10 cellular contexts compared by ENCODE assay signal in genomic region chr17:41527076-41528023, GRCh38. TPM values are rescaled to one million over a fixed set of nuclear protein-coding genes. Genes with fewer than 3 reads are reported as not detected.
A peak's percentile ranks its signal among the peaks of the same experiment; 100 is the strongest.
DNase-seq lines count a peak whose midpoint lies in the region; FAIRE-seq and TF ChIP-seq lines count a peak whose summit lies in the region.
"Had no signal": no experiment of that assay in that cellular context is flagged by ENCODE, and none has a peak within 500 bp of the region (broad histone marks: within the 10 kb centered on the region; RNA-seq: fewer than 3 reads in every experiment).

No MANE protein-coding gene starts in this region.

- no peak for TF ChIP-seq CTCF in brain microvascular endothelial cell (IDR thresholded peaks at IDR 0.05; ENCODE audit: low read depth, low read length, missing control alignments)
- no peak for TF ChIP-seq CTCF in testis (IDR thresholded peaks at IDR 0.05)

- FAIRE-seq in urothelium cell line (lab: Jason Lieb, UNC) = no peak
- FAIRE-seq: colon had no signal

- H3K4me3 ChIP-seq in brain microvascular endothelial cell (ENCODE audit: low read depth, low read length) = peak overlapping the region; percentile 52
- peak overlapping the region; percentile 42 to 47 for H3K4me3 ChIP-seq in testis
- H3K4me3 ChIP-seq: SJSA1 had no signal

- DNase-seq in NCI-H2171 (lab: John Stamatoyannopoulos, UW) (peak; percentile 19), NCI-H2171 treated with DMSO at 0.1 percent for 48 hours (lab: John Stamatoyannopoulos, UW) (no peak), brain microvascular endothelial cell (no peak), kidney tubule cell (ENCODE audit: low spot score) (peak; percentile 65), testis (no peak), urothelium cell line (ENCODE audit: low spot score) (no peak), SKM-1 (lab: John Stamatoyannopoulos, UW; ENCODE audit: unreplicated experiment) (no peak), nucleus accumbens (lab: John Stamatoyannopoulos, UW) (no peak)

- H3K36me3 ChIP-seq in brain microvascular endothelial cell (replicated peaks) = no peaks in the 10 kb centered on the region
- H3K36me3 ChIP-seq in testis (ENCODE audit: low read depth, missing control alignments) = no peaks in the 10 kb centered on the region
- H3K36me3 ChIP-seq: SJSA1 had no signal

- no peaks in the 10 kb centered on the region for H3K9me3 ChIP-seq in testis
- H3K9me3 ChIP-seq: SJSA1 had no signal

- H3K27ac ChIP-seq in brain microvascular endothelial cell (no peak overlapping the region), testis (peak overlapping the region in 1 of 2 donors; percentile 15)
- H3K27ac ChIP-seq: SJSA1 had no signal

- in situ Hi-C loops in brain microvascular endothelial cell (cut with HindIII; ENCODE audit: low pct_ligation_motif_present, low sequenced_read_pairs) = no loop called here

- no peaks in the 10 kb centered on the region for H3K27me3 ChIP-seq in brain microvascular endothelial cell (replicated peaks)
- no peaks in the 10 kb centered on the region for H3K27me3 ChIP-seq in testis
- H3K27me3 ChIP-seq: SJSA1 had no signal

- no peak for TF ChIP-seq POLR2A in testis (IDR thresholded peaks at IDR 0.05)

- WGBS in testis, 2 donors = 18 to 23% methylated on average over 56 to 60 of the region's 60 CpGs

- intact Hi-C loops in testis (cut with DNase I; ENCODE audit: low total_unique reads) = no loop called here

- peaks cover 18% of the 10 kb centered on the region for H3K4me1 ChIP-seq in testis

RNA-seq across cellular contexts. Expression of gene KRT19, which starts 0.8 kb away (rescaled TPM):
- 1 to 10 TPM; 3.9 to 5.5 TPM for total RNA-seq in testis
- polyA plus RNA-seq in testis (ENCODE audit: insufficient read depth, low read depth, low replicate concordance) = 49.5 TPM
- total RNA-seq: SJSA1 had no signal

RNA-seq across cellular contexts. Expression of gene KRT15, which starts 8.7 kb away (rescaled TPM):
- 10 to 100 TPM in 1 of 2 donors, 1 to 10 TPM in 1; 5.8 to 19.4 TPM for total RNA-seq in testis
- polyA plus RNA-seq in testis (ENCODE audit: insufficient read depth, low read depth, low replicate concordance) = 21.7 TPM

RNA-seq across cellular contexts. Expression of gene KRT13, which starts 21.9 kb away (rescaled TPM):
- 1 to 10 TPM; 2.4 to 7.7 TPM for total RNA-seq in testis
- 21.4 TPM for polyA plus RNA-seq in testis (ENCODE audit: insufficient read depth, low read depth, low replicate concordance)
- total RNA-seq: SJSA1 had no signal

RNA-seq across cellular contexts. Expression of gene KRT36, which starts 37.6 kb away (rescaled TPM):
- under 1 TPM; 0.24 to 0.43 TPM for total RNA-seq in testis
- 0.24 TPM for polyA plus RNA-seq in testis (ENCODE audit: insufficient read depth, low read depth, low replicate concordance)
- total RNA-seq: SJSA1 had no signal

RNA-seq across cellular contexts. Expression of gene KRT9, which starts 44.5 kb away (rescaled TPM):
- total RNA-seq in testis = under 1 TPM in 1 of 2 donors, not detected in 1; 0.43 TPM
- 0.29 TPM for polyA plus RNA-seq in testis (ENCODE audit: insufficient read depth, low read depth, low replicate concordance)
- total RNA-seq: SJSA1 had no signal

Comparison
In these comparisons a context has a peak if more than half of its experiments do, and no peak if none do; other contexts are left out.
1. DNase-seq: peak in NCI-H2171 (single experiment) and kidney tubule cell (single experiment); none in NCI-H2171 treated with DMSO at 0.1 percent for 48 hours (single experiment), brain microvascular endothelial cell (single experiment), testis (single experiment), urothelium cell line (single experiment), SKM-1 (single experiment) and nucleus accumbens (0 of 56).